In the genomic region with DNA sequence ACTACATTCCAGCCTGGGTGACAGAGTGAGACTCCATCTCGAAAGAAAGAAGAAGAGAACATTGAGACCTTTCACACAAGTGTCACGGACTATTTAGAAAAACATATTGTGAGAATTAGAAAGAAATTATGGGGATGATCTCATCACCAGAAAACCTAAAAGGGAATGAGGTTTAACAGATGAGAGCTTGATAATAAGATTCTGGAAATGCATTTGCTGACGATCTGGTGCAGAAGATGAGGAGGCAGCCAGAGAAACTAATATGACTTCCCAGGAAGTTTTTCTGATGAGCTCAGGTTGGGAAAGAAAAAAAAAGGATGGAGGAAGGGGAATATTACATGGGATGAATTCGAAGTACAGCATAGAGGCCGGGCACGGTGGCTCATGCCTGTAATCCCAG, we compare ENCODE assay signal across 18 cellular contexts.
"Had no signal": no experiment of that assay in that cellular context is flagged by ENCODE, and none has a peak within 500 bp of the region (broad histone marks: within the 10 kb centered on the region; RNA-seq: fewer than 3 reads in every experiment).

No MANE protein-coding gene starts in this region.

- H3K9me3 ChIP-seq: esophagus squamous epithelium, heart right ventricle, prostate gland, right lobe of liver, suprapubic skin, thyroid gland had no signal

- H3K4me3 ChIP-seq: esophagus squamous epithelium, heart right ventricle, lung, prostate gland, right lobe of liver, suprapubic skin, thyroid gland had no signal

- ATAC-seq: heart right ventricle; left cardiac atrium; left ventricle myocardium superior; natural killer cell treated with Interleukin-12 subunit alpha and Interleukin-12 subunit beta and Interleukin-15 and Interleukin-18, amount 100 ng/mL, for 72 hours; right lobe of liver; stimulated activated effector memory CD8-positive, alpha-beta T cell treated with anti-CD3 and anti-CD28 coated beads, Interleukin-12 subunit alpha, Interleukin-12 subunit beta, amount 100 ng/mL, for 72 hours; stimulated activated naive CD8-positive, alpha-beta T cell treated with anti-CD3 and anti-CD28 coated beads, Interleukin-15, Interleukin-2, amounts not matched to agents 100 U/mL and 50 U/mL, for 24 hours had no signal

- H3K36me3 ChIP-seq: esophagus squamous epithelium, heart right ventricle, prostate gland, right lobe of liver, suprapubic skin, thyroid gland had no signal

- H3K4me1 ChIP-seq: esophagus squamous epithelium, heart right ventricle, parathyroid adenoma, prostate gland, suprapubic skin, thyroid gland had no signal

- H3K27me3 ChIP-seq: esophagus squamous epithelium, heart right ventricle, right lobe of liver, suprapubic skin, thyroid gland had no signal

- H3K27ac ChIP-seq: esophagus squamous epithelium, heart right ventricle, parathyroid adenoma, prostate gland, right lobe of liver, suprapubic skin, thyroid gland had no signal

- DNase-seq: effector memory CD4-positive, alpha-beta T cell; esophagus squamous epithelium; heart right ventricle; left cardiac atrium; left ventricle myocardium superior; midbrain; occipital lobe; right lobe of liver; stimulated activated CD4-positive, alpha-beta T cell treated with anti-CD3 and anti-CD28 coated beads, Interleukin-4, amount 100 ng/mL, for 1 hour; stimulated activated CD8-positive, alpha-beta memory T cell treated with anti-CD3 and anti-CD28 coated beads, Interleukin-4, amount 100 ng/mL, for 48 hours; stimulated activated naive CD8-positive, alpha-beta T cell treated with anti-CD3 and anti-CD28 coated beads, Interleukin-15, Interleukin-2, amounts not matched to agents 100 U/mL and 50 U/mL, for 24 hours; thyroid gland had no signal
